Comparison of ENCODE assay signal across 8 cellular contexts in the genomic region with DNA sequence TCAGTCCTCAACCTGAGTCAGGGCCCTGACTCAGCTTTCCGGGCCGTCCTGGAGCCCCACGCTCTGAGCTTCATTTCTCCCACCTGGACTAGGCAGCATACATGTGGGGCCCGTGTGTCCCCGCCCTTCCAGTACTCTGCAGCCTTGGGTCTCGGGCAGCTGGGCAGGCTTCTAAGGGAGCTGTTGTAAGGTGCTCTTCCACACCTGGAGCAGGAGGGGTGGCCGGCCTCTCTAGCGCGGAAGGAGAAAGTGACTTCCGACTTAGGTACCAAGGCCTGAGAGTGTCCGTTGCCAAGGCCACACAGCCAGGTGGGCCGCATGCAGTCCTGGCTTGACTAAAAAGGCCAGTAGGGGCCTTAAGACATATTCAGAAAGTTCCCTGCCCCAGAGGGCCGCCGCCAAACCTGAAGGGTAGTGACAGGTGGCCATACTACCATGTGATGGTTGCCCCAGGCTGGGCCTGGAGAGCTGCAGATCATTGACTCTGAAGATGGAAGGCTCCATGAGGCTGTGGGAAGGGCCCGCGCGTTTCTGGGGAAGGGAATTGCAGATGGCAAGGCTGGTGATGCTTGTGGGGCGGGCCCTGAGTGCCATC. TPM values are rescaled to one million over a fixed set of nuclear protein-coding genes. Genes with fewer than 3 reads are reported as not detected.
DNase-seq lines count a peak whose midpoint lies in the region; ATAC-seq, FAIRE-seq and TF ChIP-seq lines count a peak whose summit lies in the region.

No MANE protein-coding gene starts in this region.

- peak in 1 of 2 donors; percentile 9 for ATAC-seq in CD4-positive, CD25-positive, alpha-beta regulatory T cell (ENCODE audit: low read depth in 2 of 2)
- peak; percentile 20 for ATAC-seq in GM21529 (IDR thresholded peaks at IDR 0.05; ENCODE audit: unreplicated experiment)
- peak; percentile 2 for ATAC-seq in RWPE2 (ENCODE audit: low read depth)

- no peak for DNase-seq in CD4-positive, CD25-positive, alpha-beta regulatory T cell
- DNase-seq in RWPE2 (ENCODE audit: low spot score) (no peak), immature natural killer cell (no peak), tibial nerve (ENCODE audit: low spot score in 2 of 2) (no peak), NAMALWA (ENCODE audit: low spot score) (no peak), H54 (ENCODE audit: insufficient read length, low spot score) (no peak), NCI-H1105 (lab: John Stamatoyannopoulos, UW) (no peak)

- H3K36me3 Mint-ChIP-seq in CD4-positive, CD25-positive, alpha-beta regulatory T cell: peaks cover 7% of the 10 kb centered on the region
- H3K36me3 Mint-ChIP-seq in immature natural killer cell: peaks cover 4 to 11% (median 7%) of the 10 kb centered on the region in 3 donors

- peak overlapping the region in 3 of 4 donors; percentile 71 to 83 (median 76) for H3K4me3 Mint-ChIP-seq in CD4-positive, CD25-positive, alpha-beta regulatory T cell
- peak overlapping the region; percentile 54 to 76 (median 66) for H3K4me3 Mint-ChIP-seq in immature natural killer cell

- TF ChIP-seq POLR2A in tibial nerve (IDR thresholded peaks at IDR 0.05) (no peak), H54 (IDR thresholded peaks at IDR 0.05; ENCODE audit: low read depth, low read length) (no peak)

- no peak overlapping the region for H3K27ac Mint-ChIP-seq in CD4-positive, CD25-positive, alpha-beta regulatory T cell
- H3K27ac Mint-ChIP-seq in immature natural killer cell: peak overlapping the region in 5 of 6 donors; percentile 26 to 84 (median 65)

- no peaks in the 10 kb centered on the region for H3K9me3 Mint-ChIP-seq in CD4-positive, CD25-positive, alpha-beta regulatory T cell
- H3K9me3 Mint-ChIP-seq in immature natural killer cell: no peaks in the 10 kb centered on the region

- FAIRE-seq in H54 (lab: Jason Lieb, UNC): no peak

- no peak for TF ChIP-seq EP300 in tibial nerve (IDR thresholded peaks at IDR 0.05)

- peaks cover 0 to 16% (median 4%) of the 10 kb centered on the region in 4 donors for H3K4me1 Mint-ChIP-seq in CD4-positive, CD25-positive, alpha-beta regulatory T cell
- H3K4me1 Mint-ChIP-seq in immature natural killer cell: peaks cover 0 to 6% of the 10 kb centered on the region in 2 donors

- peaks cover 34% of the 10 kb centered on the region for H3K36me3 ChIP-seq in CD4-positive, CD25-positive, alpha-beta regulatory T cell (ENCODE audit: control insufficient read depth, insufficient read depth, low read length)
- H3K36me3 ChIP-seq in RWPE2 (ENCODE audit: low read depth) (peaks cover 38% of the 10 kb centered on the region), tibial nerve (peaks cover 0 to 40% (median 16%) of the 10 kb centered on the region in 3 donors)

- H3K4me3 ChIP-seq in CD4-positive, CD25-positive, alpha-beta regulatory T cell (ENCODE audit: low read depth, low read length): no peak overlapping the region
- H3K4me3 ChIP-seq in RWPE2 (ENCODE audit: severe bottlenecking) (no peak overlapping the region), tibial nerve (peak overlapping the region in 3 of 4 donors; percentile 45 to 65 (median 60))

- H3K27me3 ChIP-seq in CD4-positive, CD25-positive, alpha-beta regulatory T cell (ENCODE audit: control insufficient read depth, insufficient read depth, low read length): no peaks in the 10 kb centered on the region
- no peaks in the 10 kb centered on the region for H3K27me3 ChIP-seq in RWPE2 (ENCODE audit: insufficient read depth, poor library complexity, severe bottlenecking)
- H3K27me3 ChIP-seq in tibial nerve: no peaks in the 10 kb centered on the region

- TF ChIP-seq CTCF in RWPE2 (IDR thresholded peaks at IDR 0.05; ENCODE audit: poor library complexity, severe bottlenecking) (no peak), tibial nerve (IDR thresholded peaks at IDR 0.05) (no peak)

- H3K27ac ChIP-seq in CD4-positive, CD25-positive, alpha-beta regulatory T cell (ENCODE audit: insufficient read depth, low read length, poor library complexity, severe bottlenecking): no peak overlapping the region
- H3K27ac ChIP-seq in RWPE2 (ENCODE audit: poor library complexity, severe bottlenecking) (peak overlapping the region; percentile 59), tibial nerve (peak overlapping the region; percentile 91 to 98 (median 97))

- H3K4me1 ChIP-seq in CD4-positive, CD25-positive, alpha-beta regulatory T cell (ENCODE audit: control insufficient read depth, insufficient read depth, low read length, poor library complexity, severe bottlenecking): peaks cover 12% of the 10 kb centered on the region
- H3K4me1 ChIP-seq in RWPE2 (ENCODE audit: insufficient read depth, poor library complexity, severe bottlenecking) (peaks cover 21% of the 10 kb centered on the region), tibial nerve (peaks cover 0 to 96% (median 67%) of the 10 kb centered on the region in 4 donors)

- 50 to 57% methylated on average over 15 to 18 of the region's 18 CpGs for WGBS in tibial nerve, 2 donors

- H3K27me3 Mint-ChIP-seq in CD4-positive, CD25-positive, alpha-beta regulatory T cell: peaks cover 5% of the 10 kb centered on the region
- H3K27me3 Mint-ChIP-seq in immature natural killer cell (ENCODE audit: low read depth in 3 of 3): peaks cover 2 to 5% (median 5%) of the 10 kb centered on the region in 3 donors

- no peaks in the 10 kb centered on the region for H3K9me3 ChIP-seq in CD4-positive, CD25-positive, alpha-beta regulatory T cell (ENCODE audit: control insufficient read depth in 2 of 2, low read length in 2 of 2)
- H3K9me3 ChIP-seq in RWPE2 (ENCODE audit: severe bottlenecking) (no peaks in the 10 kb centered on the region), tibial nerve (no peaks in the 10 kb centered on the region)

RNA-seq across cellular contexts. Expression of gene SEMA3B, which starts 9.4 kb away (rescaled TPM):
- total RNA-seq in CD4-positive, CD25-positive, alpha-beta regulatory T cell: 1.7 TPM
- not detected for polyA plus RNA-seq in CD4-positive, CD25-positive, alpha-beta regulatory T cell
- polyA plus RNA-seq in immature natural killer cell: not detected
- total RNA-seq in tibial nerve: 100 to 1,000 TPM; 251 to 334 (median 261) TPM

RNA-seq across cellular contexts. Expression of gene LSMEM2, which starts 19.4 kb away (rescaled TPM):
- total RNA-seq in CD4-positive, CD25-positive, alpha-beta regulatory T cell: not detected
- under 1 TPM in 1 of 4 donors, not detected in 3; 0.22 TPM for polyA plus RNA-seq in CD4-positive, CD25-positive, alpha-beta regulatory T cell
- not detected for polyA plus RNA-seq in immature natural killer cell
- 1 to 10 TPM; 2.0 to 3.1 (median 2.5) TPM for total RNA-seq in tibial nerve

RNA-seq across cellular contexts. Expression of gene GNAI2, which starts 23.5 kb away (rescaled TPM):
- total RNA-seq in CD4-positive, CD25-positive, alpha-beta regulatory T cell: 373 TPM
- 100 to 1,000 TPM; 544 to 696 (median 614) TPM for polyA plus RNA-seq in CD4-positive, CD25-positive, alpha-beta regulatory T cell
- 100 to 1,000 TPM; 550 to 903 (median 902) TPM for polyA plus RNA-seq in immature natural killer cell
- 100 to 1,000 TPM; 201 to 265 (median 243) TPM for total RNA-seq in tibial nerve

RNA-seq across cellular contexts. Expression of gene IFRD2, which starts 32.7 kb away (rescaled TPM):
- 39.9 TPM for total RNA-seq in CD4-positive, CD25-positive, alpha-beta regulatory T cell
- polyA plus RNA-seq in CD4-positive, CD25-positive, alpha-beta regulatory T cell: 10 to 100 TPM; 40.6 to 51.9 (median 43.4) TPM
- 10 to 100 TPM; 38.0 to 54.3 (median 51.3) TPM for polyA plus RNA-seq in immature natural killer cell
- 100 to 1,000 TPM in 1 of 4 donors, 10 to 100 TPM in 3; 42.0 to 129 (median 56.2) TPM for total RNA-seq in tibial nerve

RNA-seq across cellular contexts. Expression of gene HYAL3, which starts 39.7 kb away (rescaled TPM):
- total RNA-seq in CD4-positive, CD25-positive, alpha-beta regulatory T cell: 2.4 TPM
- polyA plus RNA-seq in CD4-positive, CD25-positive, alpha-beta regulatory T cell: 1 to 10 TPM; 1.8 to 8.3 (median 5.6) TPM
- 1 to 10 TPM; 1.5 to 2.4 (median 2.2) TPM for polyA plus RNA-seq in immature natural killer cell
- 10 to 100 TPM in 1 of 4 donors, 1 to 10 TPM in 3; 1.2 to 17.9 (median 1.8) TPM for total RNA-seq in tibial nerve

Comparison
In these comparisons a context has a peak if more than half of its experiments do, and no peak if none do; other contexts are left out.
1. H3K4me3 ChIP-seq: peak in tibial nerve (3 of 4); none in CD4-positive, CD25-positive, alpha-beta regulatory T cell (single experiment) and RWPE2 (single experiment).
2. H3K27ac Mint-ChIP-seq: peak in immature natural killer cell (5 of 6); none in CD4-positive, CD25-positive, alpha-beta regulatory T cell (0 of 3).
3. RNA of gene SEMA3B, which starts 9.4 kb away (total RNA-seq): 251 to 334 TPM in tibial nerve; 1.7 TPM in CD4-positive, CD25-positive, alpha-beta regulatory T cell (single experiment); every median in the first group is over 10 times any median in the second.